ENCODE assay signal across 17 cellular contexts in the genomic region with DNA sequence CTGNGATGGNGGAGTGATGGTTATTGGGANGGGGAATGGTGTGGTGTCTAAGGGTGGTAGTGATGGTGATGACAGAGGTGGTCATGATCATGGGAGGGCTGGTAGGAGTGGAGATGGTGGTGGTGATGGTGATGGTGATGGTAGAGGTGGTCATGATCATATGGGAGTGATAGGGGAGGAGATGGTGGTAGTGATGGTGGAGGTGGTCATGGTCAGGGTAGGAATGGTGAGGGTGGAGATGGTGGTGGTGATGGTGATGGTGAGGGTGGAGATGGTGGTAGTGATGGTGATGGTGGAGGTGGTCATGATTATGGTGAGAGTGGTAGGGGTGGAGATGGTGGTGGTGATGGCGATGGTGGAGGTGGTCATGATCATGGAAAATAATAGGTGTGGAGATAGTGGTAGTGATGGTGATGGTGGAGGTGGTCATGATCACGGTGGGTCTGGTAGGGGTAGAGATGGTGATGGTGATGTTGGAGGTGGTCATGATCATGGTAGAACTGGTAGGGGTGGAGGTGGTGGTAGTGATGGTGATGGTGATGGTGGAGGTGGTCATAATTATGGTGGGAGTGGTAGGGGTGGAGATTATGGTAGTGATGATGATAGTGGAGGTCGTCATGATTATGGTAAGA.
DNase-seq lines count a peak whose midpoint lies in the region; ATAC-seq, FAIRE-seq and TF ChIP-seq lines count a peak whose summit lies in the region.
"Had no signal": no experiment of that assay in that cellular context is flagged by ENCODE, and none has a peak within 500 bp of the region (broad histone marks: within the 10 kb centered on the region; RNA-seq: fewer than 3 reads in every experiment).

No MANE protein-coding gene starts in this region.

- peak overlapping the region; percentile 60; the same call in 1 of the 2 replicates for H2BK12ac ChIP-seq in H1 (ENCODE audit: low read depth, low read length)

- H3K79me2 ChIP-seq in mammary epithelial cell (ENCODE audit: insufficient read depth, low read length), result peaks cover 90% of the 10 kb centered on the region
- H3K79me2 ChIP-seq in H1 (ENCODE audit: control insufficient read depth in 1 of 2, insufficient read depth in 2 of 2, low read length in 2 of 2), result peaks cover 0 to 5% of the 10 kb centered on the region in 2 experiments; a peak in 1 of 4 replicates

- H3K23ac ChIP-seq in H1 (ENCODE audit: insufficient read length), result no peak overlapping the region

- no peak overlapping the region for H3K18ac ChIP-seq in H1 (ENCODE audit: extremely low read depth, low read length)

- no peak overlapping the region for H2BK5ac ChIP-seq in H1 (ENCODE audit: low read depth, low read length)

- BruUV-seq in MCF 10A (replicated peaks; lab: Mats Ljungman, UMichigan), result no TSS peak
- BruUV-seq in mammary epithelial cell (replicated peaks; lab: Mats Ljungman, UMichigan), result no TSS peak

- ATAC-seq in activated B cell treated with CpG ODN at 0.5 μM for 24 hours (ENCODE audit: low read depth) (no peak), HG03025 (IDR thresholded peaks at IDR 0.05; ENCODE audit: low FRiP score, unreplicated experiment) (no peak), HG03280 (IDR thresholded peaks at IDR 0.05; ENCODE audit: unreplicated experiment) (no peak)
- ATAC-seq in stimulated activated naive B cell treated with anti-CD40 and anti-IgM and Interleukin-4, amounts not matched to agents 10 μg/mL and 1 μg/mL and 100 μg/mL, for 72 hours (replicated peaks), result no peak
- ATAC-seq: HCT116, heart left ventricle, left ventricle myocardium superior, right cardiac atrium had no signal

- CTCF ChIA-PET in MCF 10A (lab: Yijun Ruan, JAX) (no interaction called here), mammary epithelial cell (lab: Charles Lee; ENCODE audit: low non-redundant PET) (no interaction called here), activated B cell treated with CpG ODN at 0.5 μM for 24 hours (lab: Charles Lee) (no interaction called here), H1 (lab: Charles Lee; ENCODE audit: partially characterized antibody) (interaction anchor here (1.4 kb wide), 2 partner anchors 10 to 15 kb away, joined by 4 to 11 read pairs; no protein-coding TSS in a partner anchor)

- dilution Hi-C loops in mammary epithelial cell (cut with HindIII; ENCODE audit: low sequenced_read_pairs), result loop anchor here (5.0 kb wide), 1 partner anchor 43 kb away; no protein-coding TSS in a partner anchor

- H3K4me3 ChIP-seq in mammary epithelial cell (replicated peaks in 1 of 3; ENCODE audit: insufficient read depth in 1 of 3, low read depth in 2 of 3, low read length in 3 of 3) (no peak overlapping the region), H1 (ENCODE audit: extremely low read depth in 1 of 4, insufficient read depth in 2 of 4, low read depth in 3 of 4, low read length in 4 of 4) (no peak overlapping the region)
- H3K4me3 ChIP-seq: ascending aorta, heart left ventricle, tibial nerve had no signal

- H3K9me3 Mint-ChIP-seq in MCF 10A (ENCODE audit: unreplicated experiment), result peaks cover 8% of the 10 kb centered on the region
- no peaks in the 10 kb centered on the region for H3K9me3 Mint-ChIP-seq in activated B cell treated with CpG ODN at 0.5 μM for 24 hours
- peaks cover 4 to 12% of the 10 kb centered on the region in 2 donors for H3K9me3 Mint-ChIP-seq in stimulated activated naive B cell treated with anti-CD40 and anti-IgM and Interleukin-4, amounts not matched to agents 10 μg/mL and 1 μg/mL and 100 μg/mL, for 72 hours

- peak overlapping the region; percentile 93 for H2AK5ac ChIP-seq in H1 (ENCODE audit: low read depth, low read length)

- WGBS in mammary epithelial cell (ENCODE audit: low coverage, missing lambda C conversion rate), result 100% methylated on average over 1 of the region's 3 CpGs
- WGBS in H1 (ENCODE audit: extremely low coverage in 1 of 2, insufficient coverage in 1 of 2, insufficient read length in 1 of 2, insufficient replicate concordance in 2 of 2, low coverage in 1 of 2, low lambda C conversion rate in 2 of 2, missing lambda C conversion rate in 1 of 2), 2 experiments, result 95% methylated on average over 3 of the region's 3 CpGs; no CpG with 5 or more reads in 1 of the 2 experiments

- TF ChIP-seq CTCF in MCF 10A (IDR thresholded peaks at IDR 0.05; ENCODE audit: unreplicated experiment), result no peak
- TF ChIP-seq CTCF in mammary epithelial cell (conservative IDR thresholded peaks at IDR 0.05 in 1 of 2, IDR thresholded peaks at IDR 0.05 in 1 of 2; ENCODE audit: extremely low read depth in 1 of 2, insufficient read depth in 1 of 2, low read depth in 1 of 2, low read length in 2 of 2), result no peak
- no peak for TF ChIP-seq CTCF in activated B cell treated with CpG ODN at 0.5 μM for 24 hours (IDR thresholded peaks at IDR 0.05)
- TF ChIP-seq CTCF in H1 (IDR thresholded peaks at IDR 0.05; ENCODE audit: control extremely low read depth in 1 of 3, insufficient read depth in 1 of 3, low read depth in 1 of 3, low read length in 3 of 3), result no peak

- no peak overlapping the region for H4K91ac ChIP-seq in H1 (replicated peaks; ENCODE audit: insufficient read length, low read length)

- H2AFZ ChIP-seq in mammary epithelial cell (ENCODE audit: low read depth, low read length) (no peak overlapping the region), H1 (ENCODE audit: low read length) (no peak overlapping the region)

- no peak overlapping the region for H3K4ac ChIP-seq in H1 (replicated peaks; ENCODE audit: insufficient read length, low read depth, low read length)

- no peak overlapping the region for H2BK120ac ChIP-seq in H1 (replicated peaks; ENCODE audit: low read depth, low read length)

- no peak overlapping the region for H3K27ac Mint-ChIP-seq in MCF 10A (ENCODE audit: low read depth, unreplicated experiment)
- H3K27ac Mint-ChIP-seq in activated B cell treated with CpG ODN at 0.5 μM for 24 hours, result peak overlapping the region; percentile 54
- H3K27ac Mint-ChIP-seq in stimulated activated naive B cell treated with anti-CD40 and anti-IgM and Interleukin-4, amounts not matched to agents 10 μg/mL and 1 μg/mL and 100 μg/mL, for 72 hours, result peak overlapping the region; percentile 91

- intact Hi-C loops in MCF 10A (cut with micrococcal nuclease), result no loop called here
- intact Hi-C loops in mammary epithelial cell (cut with micrococcal nuclease), result no loop called here
- intact Hi-C loops in activated B cell treated with CpG ODN at 0.5 μM for 24 hours (cut with micrococcal nuclease), result loop anchor here (2.0 to 5.0 kb wide), 3 partner anchors 19 to 291 kb away; no protein-coding TSS in a partner anchor

- TF ChIP-seq POLR2A in H1 (IDR thresholded peaks at IDR 0.05; ENCODE audit: control extremely low read depth in 1 of 2, low read depth in 2 of 2, low read length in 2 of 2), result no peak

- H3K27ac ChIP-seq in mammary epithelial cell (ENCODE audit: insufficient read depth, low read depth, low read length), result no peak overlapping the region
- no peak overlapping the region for H3K27ac ChIP-seq in H1 (ENCODE audit: low read depth, low read length)
- H3K27ac ChIP-seq: ascending aorta, heart left ventricle, tibial nerve had no signal

- H3K23me2 ChIP-seq in H1 (ENCODE audit: low read depth, low read length), result peaks cover 12% of the 10 kb centered on the region; the same call in 1 of the 2 replicates

- H3K36me3 ChIP-seq in mammary epithelial cell (ENCODE audit: insufficient read depth, low read length), result peaks cover 27% of the 10 kb centered on the region
- peaks cover 0 to 5% (median 3%) of the 10 kb centered on the region in 4 experiments; a peak in 4 of 8 replicates for H3K36me3 ChIP-seq in H1 (ENCODE audit: control insufficient read depth in 2 of 4, insufficient read depth in 4 of 4, low read length in 3 of 4)
- H3K36me3 ChIP-seq: ascending aorta had no signal

- no peak overlapping the region for H4K5ac ChIP-seq in H1 (ENCODE audit: insufficient read length, low read depth, low read length)

- H4K20me1 ChIP-seq in mammary epithelial cell (ENCODE audit: insufficient read depth, low read length) (no peaks in the 10 kb centered on the region), H1 (replicated peaks in 1 of 2; ENCODE audit: control insufficient read depth in 1 of 2, insufficient read depth in 2 of 2, low read length in 2 of 2) (peaks cover 0 to 6% of the 10 kb centered on the region in 2 experiments)

- TF ChIP-seq EP300 in H1 (IDR thresholded peaks at IDR 0.05; ENCODE audit: borderline replicate concordance in 1 of 2, low read depth in 2 of 2, low read length in 2 of 2), result no peak

- H3K14ac ChIP-seq in H1 (ENCODE audit: insufficient read length), result no peak overlapping the region

- peaks cover 5% of the 10 kb centered on the region; the same call in 1 of the 2 replicates for H3K79me1 ChIP-seq in H1 (ENCODE audit: low read depth, low read length)

- H3K4me1 ChIP-seq in mammary epithelial cell (ENCODE audit: insufficient read depth, low read length) (peaks cover 25% of the 10 kb centered on the region), H1 (replicated peaks in 1 of 4; ENCODE audit: control insufficient read depth in 3 of 4, insufficient read depth in 4 of 4, low read length in 3 of 4) (peaks cover 6 to 24% (median 17%) of the 10 kb centered on the region in 4 experiments; a peak in 6 of 7 replicates)
- H3K4me1 ChIP-seq: ascending aorta, heart left ventricle had no signal

- no peaks in the 10 kb centered on the region for H3K27me3 ChIP-seq in mammary epithelial cell (ENCODE audit: insufficient read depth, low read length)
- H3K27me3 ChIP-seq in H1 (replicated peaks in 1 of 4; ENCODE audit: control insufficient read depth in 3 of 4, extremely low read depth in 1 of 4, insufficient read depth in 3 of 4, low read length in 3 of 4), result no peaks in the 10 kb centered on the region
- H3K27me3 ChIP-seq: ascending aorta, tibial nerve had no signal

- H3K4me1 Mint-ChIP-seq in MCF 10A (ENCODE audit: insufficient read depth, unreplicated experiment) (peaks cover 31% of the 10 kb centered on the region), activated B cell treated with CpG ODN at 0.5 μM for 24 hours (peaks cover 30% of the 10 kb centered on the region)
- H3K4me1 Mint-ChIP-seq in stimulated activated naive B cell treated with anti-CD40 and anti-IgM and Interleukin-4, amounts not matched to agents 10 μg/mL and 1 μg/mL and 100 μg/mL, for 72 hours, result peaks cover 54 to 76% of the 10 kb centered on the region in 2 donors

- no peak for TF ChIP-seq RAD21 in H1 (IDR thresholded peaks at IDR 0.05 in 1 of 2, conservative IDR thresholded peaks at IDR 0.05 in 1 of 2; ENCODE audit: low read depth in 2 of 2, low read length in 2 of 2)

- no peak for FAIRE-seq in H1 (lab: Jason Lieb, UNC)

- in situ Hi-C loops in mammary epithelial cell (cut with MboI; ENCODE audit: low sequenced_read_pairs in 2 of 2), result loop anchor here in 1 of 2 donors (25.0 kb wide), 1 partner anchor 532 kb away; no protein-coding TSS in a partner anchor

- no peak overlapping the region for H3K9ac ChIP-seq in mammary epithelial cell (ENCODE audit: insufficient read depth, low read length)
- H3K9ac ChIP-seq in H1 (replicated peaks in 1 of 4; ENCODE audit: extremely low read depth in 1 of 4, low read depth in 3 of 4, low read length in 3 of 4), result peak overlapping the region in 1 of 4 experiments; percentile 12; a peak in 1 of 7 replicates

- peak overlapping the region; percentile 65 for H2BK15ac ChIP-seq in H1 (ENCODE audit: low read length)

- peak overlapping the region; percentile 82; the same call in 1 of the 2 replicates for H2BK20ac ChIP-seq in H1 (ENCODE audit: low read length)

- POLR2A ChIA-PET in MCF 10A (lab: Yijun Ruan, JAX), result no interaction called here
- POLR2A ChIA-PET in activated B cell treated with CpG ODN at 0.5 μM for 24 hours (lab: Charles Lee), result interaction anchor here (3.1 kb wide), 1 partner anchor 84 kb away, joined by 19 read pairs; the partner anchor contains the start of gene INPP5D
- POLR2A ChIA-PET in H1 (lab: Charles Lee; ENCODE audit: partially characterized antibody), result no interaction called here

- no peak overlapping the region for H3K4me2 ChIP-seq in mammary epithelial cell (ENCODE audit: insufficient read depth, low read depth, low read length)
- H3K4me2 ChIP-seq in H1 (ENCODE audit: insufficient read depth in 1 of 2, low read depth in 2 of 2, low read length in 2 of 2), result no peak overlapping the region

- H4K8ac ChIP-seq in H1 (ENCODE audit: extremely low read depth, insufficient read depth, low read length), result no peak overlapping the region

- no peaks in the 10 kb centered on the region for H3K9me3 ChIP-seq in mammary epithelial cell (replicated peaks; ENCODE audit: insufficient read depth, low read length)
- H3K9me3 ChIP-seq in H1 (ENCODE audit: insufficient read depth in 2 of 2, low read depth in 1 of 2, low read length in 1 of 2), result no peaks in the 10 kb centered on the region; a peak in 1 of 4 replicates
- H3K9me3 ChIP-seq: ascending aorta, heart left ventricle, tibial nerve had no signal

- H3K36me3 Mint-ChIP-seq in MCF 10A (ENCODE audit: insufficient read depth, unreplicated experiment) (peaks cover 66% of the 10 kb centered on the region), activated B cell treated with CpG ODN at 0.5 μM for 24 hours (ENCODE audit: low read depth) (peaks cover 98% of the 10 kb centered on the region)
- peaks cover 68 to 83% of the 10 kb centered on the region in 2 donors for H3K36me3 Mint-ChIP-seq in stimulated activated naive B cell treated with anti-CD40 and anti-IgM and Interleukin-4, amounts not matched to agents 10 μg/mL and 1 μg/mL and 100 μg/mL, for 72 hours

- H3K4me3 Mint-ChIP-seq in MCF 10A (ENCODE audit: unreplicated experiment), result peak overlapping the region; percentile 43
- H3K4me3 Mint-ChIP-seq in activated B cell treated with CpG ODN at 0.5 μM for 24 hours, result no peak overlapping the region
- peak overlapping the region; percentile 53 to 59 for H3K4me3 Mint-ChIP-seq in stimulated activated naive B cell treated with anti-CD40 and anti-IgM and Interleukin-4, amounts not matched to agents 10 μg/mL and 1 μg/mL and 100 μg/mL, for 72 hours

- DNase-seq in MCF 10A (ENCODE audit: unreplicated experiment), result no peak
- no peak for DNase-seq in mammary epithelial cell
- DNase-seq in activated B cell treated with CpG ODN at 0.5 μM for 24 hours, result no peak
- no peak for DNase-seq in H1 (ENCODE audit: low read depth in 1 of 2, low spot score in 2 of 2)
- no peak for DNase-seq in stimulated activated naive B cell treated with anti-CD40 and anti-IgM and Interleukin-4, amounts not matched to agents 10 μg/mL and 1 μg/mL and 100 μg/mL, for 72 hours
- no peak for DNase-seq in middle frontal gyrus (ENCODE audit: extremely low spot score, low spot score)
- DNase-seq: effector CD4-positive, alpha-beta T cell; heart left ventricle; left ventricle myocardium superior; NCI-H1930; NK-92 treated with Interleukin-12 subunit alpha and Interleukin-12 subunit beta, amount 100 ng/mL, for 24 hours; right cardiac atrium had no signal

- H3K56ac ChIP-seq in H1 (replicated peaks; ENCODE audit: insufficient read length, low read depth, low read length), result peak overlapping the region; percentile 26

- no peaks in the 10 kb centered on the region for H3K27me3 Mint-ChIP-seq in MCF 10A (ENCODE audit: insufficient read depth, unreplicated experiment)
- no peaks in the 10 kb centered on the region for H3K27me3 Mint-ChIP-seq in activated B cell treated with CpG ODN at 0.5 μM for 24 hours
- H3K27me3 Mint-ChIP-seq in stimulated activated naive B cell treated with anti-CD40 and anti-IgM and Interleukin-4, amounts not matched to agents 10 μg/mL and 1 μg/mL and 100 μg/mL, for 72 hours, result no peaks in the 10 kb centered on the region
